ENCODE assay signal across 17 cellular contexts in the genomic region with DNA sequence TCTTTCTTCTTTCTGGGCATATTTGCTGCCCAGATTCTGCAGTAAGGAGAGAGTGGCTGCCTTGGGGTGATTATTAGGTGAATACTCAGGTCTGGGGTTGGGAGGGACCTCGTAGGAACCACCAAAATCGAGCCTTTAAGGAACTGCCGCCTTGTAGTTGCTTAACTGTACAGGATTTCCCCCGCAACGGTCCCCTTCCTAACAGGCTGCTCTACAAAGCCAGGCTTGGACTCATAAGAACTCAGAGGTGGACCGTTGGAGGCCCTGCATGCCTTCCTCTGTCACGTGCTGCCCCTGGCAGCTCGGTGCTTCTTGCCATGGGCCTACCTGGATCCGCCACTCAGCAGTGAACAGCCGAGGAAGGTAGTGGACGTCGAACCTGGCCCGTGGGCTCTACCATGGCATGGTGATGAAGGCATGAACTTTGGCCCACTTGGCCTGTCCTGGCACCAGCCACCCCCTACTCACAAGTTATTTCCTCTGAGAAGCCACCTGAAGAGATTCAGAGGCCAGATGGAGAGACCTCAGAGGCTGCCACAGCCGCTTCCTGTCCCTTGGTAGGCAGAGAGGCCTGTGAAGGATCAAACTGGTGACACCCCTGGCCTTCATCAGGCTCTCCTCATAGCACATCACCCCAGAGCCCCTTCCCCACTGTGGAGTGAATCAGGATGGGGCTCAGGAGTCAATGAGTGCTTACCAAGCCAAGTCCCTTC. TPM values are rescaled to one million over a fixed set of nuclear protein-coding genes. Genes with fewer than 3 reads are reported as not detected.
DNase-seq lines count a peak whose midpoint lies in the region; ATAC-seq and TF ChIP-seq lines count a peak whose summit lies in the region.
"Had no signal": no experiment of that assay in that cellular context is flagged by ENCODE, and none has a peak within 500 bp of the region (broad histone marks: within the 10 kb centered on the region; RNA-seq: fewer than 3 reads in every experiment).

No MANE protein-coding gene starts in this region.

- H3K27ac Mint-ChIP-seq in activated CD8-positive, alpha-beta memory T cell treated with anti-CD3 and anti-CD28 coated beads, Interleukin-2, amount 10 ng/mL, durations not matched to agents 7 days and 5 days: no peak overlapping the region
- peak overlapping the region; percentile 45 for H3K27ac Mint-ChIP-seq in activated naive CD8-positive, alpha-beta T cell treated with anti-CD3 and anti-CD28 coated beads, Interleukin-2, amount 10 ng/mL, durations not matched to agents 7 days and 5 days
- H3K27ac Mint-ChIP-seq in osteocyte (ENCODE audit: unreplicated experiment): no peak overlapping the region

- no peak overlapping the region for H3K4me3 Mint-ChIP-seq in activated CD8-positive, alpha-beta memory T cell treated with anti-CD3 and anti-CD28 coated beads, Interleukin-2, amount 10 ng/mL, durations not matched to agents 7 days and 5 days
- no peak overlapping the region for H3K4me3 Mint-ChIP-seq in activated naive CD8-positive, alpha-beta T cell treated with anti-CD3 and anti-CD28 coated beads, Interleukin-2, amount 10 ng/mL, durations not matched to agents 7 days and 5 days
- H3K4me3 Mint-ChIP-seq in osteocyte (ENCODE audit: unreplicated experiment): no peak overlapping the region
- H3K4me3 Mint-ChIP-seq: H9 had no signal

- no peaks in the 10 kb centered on the region; the same call in 1 of the 2 replicates for H3K36me3 ChIP-seq in H7 (replicated peaks; ENCODE audit: control insufficient read depth, insufficient read depth, low read length)

- CTCF ChIA-PET in activated CD8-positive, alpha-beta memory T cell treated with anti-CD3 and anti-CD28 coated beads, Interleukin-2, amount 10 ng/mL, durations not matched to agents 7 days and 5 days (lab: Charles Lee): interaction anchor here (1.4 kb wide), 1 partner anchor 23 kb away, joined by 3 read pairs; no protein-coding TSS in a partner anchor

- H3K36me3 Mint-ChIP-seq in activated CD8-positive, alpha-beta memory T cell treated with anti-CD3 and anti-CD28 coated beads, Interleukin-2, amount 10 ng/mL, durations not matched to agents 7 days and 5 days: peaks cover 44% of the 10 kb centered on the region
- peaks cover 44% of the 10 kb centered on the region for H3K36me3 Mint-ChIP-seq in activated naive CD8-positive, alpha-beta T cell treated with anti-CD3 and anti-CD28 coated beads, Interleukin-2, amount 10 ng/mL, durations not matched to agents 7 days and 5 days
- peaks cover 34% of the 10 kb centered on the region for H3K36me3 Mint-ChIP-seq in osteocyte (ENCODE audit: unreplicated experiment)

- POLR2A ChIA-PET in activated naive CD8-positive, alpha-beta T cell treated with anti-CD3 and anti-CD28 coated beads, Interleukin-2, amount 10 ng/mL, durations not matched to agents 7 days and 5 days (lab: Charles Lee): no interaction called here

- no peak for ATAC-seq in activated CD8-positive, alpha-beta memory T cell treated with anti-CD3 and anti-CD28 coated beads, Interleukin-2, amount 10 ng/mL, durations not matched to agents 7 days and 5 days
- ATAC-seq in activated naive CD8-positive, alpha-beta T cell treated with anti-CD3 and anti-CD28 coated beads, Interleukin-2, amount 10 ng/mL, durations not matched to agents 7 days and 5 days (ENCODE audit: low read depth): peak; percentile 45

- peaks cover 8% of the 10 kb centered on the region for H3K4me1 Mint-ChIP-seq in activated CD8-positive, alpha-beta memory T cell treated with anti-CD3 and anti-CD28 coated beads, Interleukin-2, amount 10 ng/mL, durations not matched to agents 7 days and 5 days
- peaks cover 9% of the 10 kb centered on the region for H3K4me1 Mint-ChIP-seq in activated naive CD8-positive, alpha-beta T cell treated with anti-CD3 and anti-CD28 coated beads, Interleukin-2, amount 10 ng/mL, durations not matched to agents 7 days and 5 days
- no peaks in the 10 kb centered on the region for H3K4me1 Mint-ChIP-seq in osteocyte (ENCODE audit: unreplicated experiment)

- no peak overlapping the region for H3K4me3 ChIP-seq in H7 (ENCODE audit: insufficient read depth, low read depth, low read length)
- H3K4me3 ChIP-seq: A549, SJSA1 had no signal

- H3K9me3 Mint-ChIP-seq in activated CD8-positive, alpha-beta memory T cell treated with anti-CD3 and anti-CD28 coated beads, Interleukin-2, amount 10 ng/mL, durations not matched to agents 7 days and 5 days (ENCODE audit: low read depth): peaks cover 7% of the 10 kb centered on the region
- H3K9me3 Mint-ChIP-seq in activated naive CD8-positive, alpha-beta T cell treated with anti-CD3 and anti-CD28 coated beads, Interleukin-2, amount 10 ng/mL, durations not matched to agents 7 days and 5 days: peaks cover 5% of the 10 kb centered on the region
- H3K9me3 Mint-ChIP-seq in osteocyte (ENCODE audit: unreplicated experiment): peaks cover 7% of the 10 kb centered on the region

- no peaks in the 10 kb centered on the region for H3K27me3 ChIP-seq in H7 (ENCODE audit: control insufficient read depth, insufficient read depth, low read length)
- H3K27me3 ChIP-seq: SJSA1 had no signal

- TF ChIP-seq CTCF in osteocyte (IDR thresholded peaks at IDR 0.05): no peak

- H3K27me3 Mint-ChIP-seq in activated CD8-positive, alpha-beta memory T cell treated with anti-CD3 and anti-CD28 coated beads, Interleukin-2, amount 10 ng/mL, durations not matched to agents 7 days and 5 days: no peaks in the 10 kb centered on the region
- no peaks in the 10 kb centered on the region for H3K27me3 Mint-ChIP-seq in activated naive CD8-positive, alpha-beta T cell treated with anti-CD3 and anti-CD28 coated beads, Interleukin-2, amount 10 ng/mL, durations not matched to agents 7 days and 5 days
- no peaks in the 10 kb centered on the region for H3K27me3 Mint-ChIP-seq in osteocyte (ENCODE audit: unreplicated experiment)

- peak; percentile 41 for DNase-seq in activated CD8-positive, alpha-beta memory T cell treated with anti-CD3 and anti-CD28 coated beads for 24 hours
- DNase-seq in activated CD8-positive, alpha-beta memory T cell treated with anti-CD3 and anti-CD28 coated beads, Interleukin-2, amount 10 ng/mL, durations not matched to agents 7 days and 5 days: no peak
- DNase-seq in H7 (peak; percentile 4), osteocyte (ENCODE audit: extremely low spot score, unreplicated experiment) (peak; percentile 62)
- no peak for DNase-seq in activated naive CD8-positive, alpha-beta T cell treated with anti-CD3 and anti-CD28 coated beads, Interleukin-2, amount 10 ng/mL, durations not matched to agents 7 days and 5 days
- no peak for DNase-seq in stimulated activated CD4-positive, alpha-beta T cell treated with anti-CD3 and anti-CD28 coated beads, Interleukin-12 subunit alpha, Interleukin-12 subunit beta, amount 100 ng/mL, for 4 hours
- no peak for DNase-seq in activated naive CD4-positive, alpha-beta T cell (lab: John Stamatoyannopoulos, UW)
- no peak for DNase-seq in activated CD4-positive, alpha-beta T cell treated with anti-CD3 and anti-CD28 coated beads for 4 hours
- DNase-seq: COR-L47, DMS153, H9, NCI-H1436, NCI-H2029 treated with DMSO at 0.1 percent for 48 hours, NCI-H2171 treated with DMSO at 0.1 percent for 48 hours, NCI-H748 treated with DMSO at 0.1 percent for 48 hours had no signal

RNA-seq across cellular contexts. Expression of a gene that starts 54.6 kb away (rescaled TPM):
- 10 to 100 TPM; 20.8 to 36.9 TPM for total RNA-seq in activated CD8-positive, alpha-beta memory T cell treated with anti-CD3 and anti-CD28 coated beads, Interleukin-2, amount 10 ng/mL, durations not matched to agents 7 days and 5 days
- total RNA-seq in H7 (2014; rRNA removed; shearing (Covaris generic)): 11.9 and 13.5 TPM in 2 replicates
- total RNA-seq in activated naive CD8-positive, alpha-beta T cell treated with anti-CD3 and anti-CD28 coated beads, Interleukin-2, amount 10 ng/mL, durations not matched to agents 7 days and 5 days: 10 to 100 TPM; 26.8 to 28.2 TPM
- total RNA-seq in osteocyte: 7.2 and 8.9 TPM in 2 replicates

Comparison
In these comparisons a context has a peak if more than half of its experiments do, and no peak if none do; other contexts are left out.
1. DNase-seq: peak in activated CD8-positive, alpha-beta memory T cell treated with anti-CD3 and anti-CD28 coated beads for 24 hours (single experiment), H7 (single experiment) and osteocyte (single experiment); none in activated CD8-positive, alpha-beta memory T cell treated with anti-CD3 and anti-CD28 coated beads, Interleukin-2, amount 10 ng/mL, durations not matched to agents 7 days and 5 days (single experiment), activated naive CD8-positive, alpha-beta T cell treated with anti-CD3 and anti-CD28 coated beads, Interleukin-2, amount 10 ng/mL, durations not matched to agents 7 days and 5 days (single experiment), stimulated activated CD4-positive, alpha-beta T cell treated with anti-CD3 and anti-CD28 coated beads, Interleukin-12 subunit alpha, Interleukin-12 subunit beta, amount 100 ng/mL, for 4 hours (single experiment), activated naive CD4-positive, alpha-beta T cell (0 of 4) and activated CD4-positive, alpha-beta T cell treated with anti-CD3 and anti-CD28 coated beads for 4 hours (0 of 2).